ENCODE assay signal across 8 cellular contexts in genomic region chr1:17436380-17437174, GRCh38. TPM values are rescaled to one million over a fixed set of nuclear protein-coding genes. Genes with fewer than 3 reads are reported as not detected.
DNase-seq lines count a peak whose midpoint lies in the region; ATAC-seq, FAIRE-seq and TF ChIP-seq lines count a peak whose summit lies in the region.

No MANE protein-coding gene starts in this region.

- 77% methylated on average over 13 of the region's 13 CpGs for WGBS in HepG2 (ENCODE audit: low lambda C conversion rate)
- 79% methylated on average over 13 of the region's 13 CpGs for WGBS in thymus

- H3K4me1 ChIP-seq in HepG2 (ENCODE audit: insufficient read depth, low read length) (peaks cover 41% of the 10 kb centered on the region), thymus (ENCODE audit: control insufficient read depth, insufficient read depth, low read length) (peaks cover 16% of the 10 kb centered on the region)

- no peak for DNase-seq in activated T-cell treated with anti-CD3 and anti-CD28 coated beads, Interleukin-2, amount 50 U/mL, for 4 hours
- no peak for DNase-seq in activated T-cell treated with anti-CD3 and anti-CD28 coated beads for 4 hours
- peak; percentile 6 for DNase-seq in astrocyte of the spinal cord (ENCODE audit: low read depth, low spot score)
- no peak for DNase-seq in HepG2 (ENCODE audit: low spot score)
- no peak for DNase-seq in COLO829 (ENCODE audit: low spot score)
- DNase-seq in RKO (ENCODE audit: low spot score), result no peak
- DNase-seq in HuH-7 (ENCODE audit: low spot score), result no peak

- H3K9me3 ChIP-seq in HepG2 (ENCODE audit: low read length) (no peaks in the 10 kb centered on the region), thymus (ENCODE audit: control insufficient read depth) (no peaks in the 10 kb centered on the region)

- peaks cover 55% of the 10 kb centered on the region for H3K4me1 Mint-ChIP-seq in activated T-cell treated with anti-CD3 and anti-CD28 coated beads, Interleukin-2, amount 50 U/mL, for 4 hours (ENCODE audit: low read depth)

- TF ChIP-seq CTCF in astrocyte of the spinal cord (IDR thresholded peaks at IDR 0.05; ENCODE audit: low read depth, low read length) (no peak), HepG2 (CRISPR knock-in tag; IDR thresholded peaks at IDR 0.05) (no peak)

- H3K36me3 ChIP-seq in HepG2 (replicated peaks in 1 of 2; ENCODE audit: control insufficient read depth in 1 of 2, insufficient read depth in 2 of 2, low read length in 2 of 2) (peaks cover 6 to 39% of the 10 kb centered on the region in 2 experiments; a peak in 4 of 5 replicates), thymus (ENCODE audit: control insufficient read depth, insufficient read depth) (peaks cover 27% of the 10 kb centered on the region)

- TF ChIP-seq RAD21 in HepG2 (CRISPR knock-in tag; IDR thresholded peaks at IDR 0.05), result no peak

- TF ChIP-seq POLR2A in HepG2 (IDR thresholded peaks at IDR 0.05; ENCODE audit: insufficient read depth in 1 of 2, low read depth in 2 of 2, low read length in 2 of 2), result no peak

- peaks cover 42% of the 10 kb centered on the region for H3K79me2 ChIP-seq in HepG2 (ENCODE audit: insufficient read depth, low read length)

- peaks cover 10% of the 10 kb centered on the region for H3K36me3 Mint-ChIP-seq in activated T-cell treated with anti-CD3 and anti-CD28 coated beads, Interleukin-2, amount 50 U/mL, for 4 hours (ENCODE audit: insufficient read depth)

- intact Hi-C loops in HepG2 (cut with micrococcal nuclease; ENCODE audit: unreplicated experiment), result no loop called here

- POLR2A ChIA-PET in HepG2 (lab: Yijun Ruan, JAX), result no interaction called here

- in situ Hi-C loops in astrocyte of the spinal cord (cut with HindIII; ENCODE audit: low sequenced_read_pairs), result no loop called here
- in situ Hi-C loops in HepG2 (cut with HindIII; ENCODE audit: extremely low pct_ligation_motif_present, low pct_unique_long_range_greater_than_20kb), result no loop called here

- CTCF ChIA-PET in HepG2 (lab: Yijun Ruan, JAX; ENCODE audit: low intra/inter-chr PET ratio, low total read pairs), result no interaction called here

- TF ChIP-seq EP300 in HepG2 (IDR thresholded peaks at IDR 0.05; ENCODE audit: low read depth in 2 of 2, low read length in 2 of 2), result no peak
- no peak for TF ChIP-seq EP300 in HepG2 (CRISPR knock-in tag; IDR thresholded peaks at IDR 0.05; ENCODE audit: borderline replicate concordance)

- H3K4me3 ChIP-seq in astrocyte of the spinal cord (ENCODE audit: low read depth, low read length) (peak overlapping the region; percentile 91), HepG2 (replicated peaks in 1 of 3; ENCODE audit: insufficient read depth in 1 of 3, low read depth in 2 of 3, low read length in 3 of 3) (no peak overlapping the region), thymus (ENCODE audit: low read length) (peak overlapping the region; percentile 88)

- no peak overlapping the region for H2AFZ ChIP-seq in HepG2 (ENCODE audit: low read length)

- no peak overlapping the region for H3K27ac ChIP-seq in HepG2 (ENCODE audit: extremely low read length, insufficient read depth, low read length)
- H3K27ac ChIP-seq in thymus (ENCODE audit: low read depth), result peak overlapping the region; percentile 15

- ATAC-seq in activated T-cell treated with anti-CD3 and anti-CD28 coated beads, Interleukin-2, amount 50 U/mL, for 4 hours, result no peak
- no peak for ATAC-seq in HepG2

- peak overlapping the region; percentile 80 for H3K4me3 Mint-ChIP-seq in activated T-cell treated with anti-CD3 and anti-CD28 coated beads, Interleukin-2, amount 50 U/mL, for 4 hours

- H3K27me3 ChIP-seq in HepG2 (ENCODE audit: control insufficient read depth in 1 of 2, insufficient read depth in 2 of 2, low read length in 2 of 2) (peaks cover 0 to 18% of the 10 kb centered on the region in 2 experiments; a peak in 3 of 5 replicates), thymus (ENCODE audit: control insufficient read depth, insufficient read depth) (no peaks in the 10 kb centered on the region)

- no peaks in the 10 kb centered on the region for H3K27me3 Mint-ChIP-seq in activated T-cell treated with anti-CD3 and anti-CD28 coated beads, Interleukin-2, amount 50 U/mL, for 4 hours (ENCODE audit: low read depth)

- no peak for FAIRE-seq in HepG2 (lab: Jason Lieb, UNC)

- no peak overlapping the region for H3K9ac ChIP-seq in HepG2 (ENCODE audit: insufficient read depth, low read depth, low read length)

- peaks cover 33% of the 10 kb centered on the region for H4K20me1 ChIP-seq in HepG2 (ENCODE audit: insufficient read depth, low read length)

- no peaks in the 10 kb centered on the region for H3K9me3 Mint-ChIP-seq in activated T-cell treated with anti-CD3 and anti-CD28 coated beads, Interleukin-2, amount 50 U/mL, for 4 hours

- peak overlapping the region; percentile 61 for H3K4me2 ChIP-seq in HepG2 (ENCODE audit: low read depth, low read length)

- BruUV-seq in HepG2 (replicated peaks; lab: Mats Ljungman, UMichigan), result TSS peak; percentile 49

TF ChIP-seq in HepG2, 621 proteins besides CTCF, POLR2A, EP300 and RAD21:
- no peak for TF ChIP-seq ISX (CRISPR knock-in tag; conservative IDR thresholded peaks at IDR 0.05)
- TF ChIP-seq ZNF652 (CRISPR knock-in tag; IDR thresholded peaks at IDR 0.05; ENCODE audit: borderline replicate concordance, low read depth), result peak; percentile 62

RNA-seq across cellular contexts. Expression of gene RCC2, which starts 2.9 kb away (rescaled TPM):
- total RNA-seq in activated T-cell treated with anti-CD3 and anti-CD28 coated beads, Interleukin-2, amount 50 U/mL, for 4 hours, result 100 to 1,000 TPM; 114 to 130 (median 122) TPM
- total RNA-seq in HepG2 (2016; rRNA removed; fragmentation: Illumina TruSeq; extraction: Trizol), result 55.8 and 58.3 TPM in 2 replicates
- total RNA-seq in HepG2 (2016; cell fraction: cytosol; rRNA removed; fragmentation: Illumina TruSeq; extraction: Trizol; ENCODE audit: low read depth), result 4.8 TPM in 2 replicates
- total RNA-seq in HepG2 (2016; cell fraction: insoluble cytoplasmic fraction; rRNA removed; fragmentation: Illumina TruSeq; extraction: Trizol), result 47.1 and 59.6 TPM in 2 replicates
- total RNA-seq in HepG2 (2016; cell fraction: membrane; rRNA removed; fragmentation: Illumina TruSeq; extraction: Trizol), result 18.1 and 20.4 TPM in 2 replicates
- 27.9 and 29.9 TPM in 2 replicates for total RNA-seq in HepG2 (2016; cell fraction: nucleus; rRNA removed; fragmentation: Illumina TruSeq; extraction: Trizol)
- polyA plus RNA-seq in HepG2 (2011; rRNA removed), result 20.5 TPM in 2 replicates
- polyA plus RNA-seq in HepG2 (2011; cell fraction: cytosol; rRNA removed), result 18.5 and 19.0 TPM in 2 replicates
- polyA plus RNA-seq in HepG2 (2011; cell fraction: nucleus; rRNA removed), result 42.4 and 51.1 TPM in 2 replicates
- 21.1 and 23.9 TPM in 2 replicates for polyA plus RNA-seq in HepG2 (2012)
- polyA plus RNA-seq in HepG2 (2016; cell fraction: cytosol; fragmentation: Illumina TruSeq; extraction: Trizol; ENCODE audit: low read depth), result 2.8 and 3.2 TPM in 2 replicates
- 46.1 and 61.1 TPM in 2 replicates for polyA plus RNA-seq in HepG2 (2016; cell fraction: insoluble cytoplasmic fraction; fragmentation: Illumina TruSeq; extraction: Trizol; ENCODE audit: low read depth)
- 11.0 and 11.8 TPM in 2 replicates for polyA plus RNA-seq in HepG2 (2016; cell fraction: membrane; fragmentation: Illumina TruSeq; extraction: Trizol; ENCODE audit: low read depth)
- polyA plus RNA-seq in HepG2 (2016; cell fraction: nucleus; fragmentation: Illumina TruSeq; extraction: Trizol; ENCODE audit: insufficient read depth, low read depth), result 53.8 and 58.4 TPM in 2 replicates
- 87.9 and 245 TPM in 2 replicates for polyA minus RNA-seq in HepG2 (2011; rRNA and poly(A)+ RNA removed; ENCODE audit: low replicate concordance)
- 23.5 and 33.8 TPM in 2 replicates for polyA minus RNA-seq in HepG2 (2011; cell fraction: cytosol; rRNA and poly(A)+ RNA removed)
- 10.8 and 12.2 TPM in 2 replicates for polyA minus RNA-seq in HepG2 (2011; cell fraction: nucleus; rRNA and poly(A)+ RNA removed)
- 65.2 TPM for polyA plus RNA-seq in thymus

Comparison
In these comparisons a context has a peak if more than half of its experiments do, and no peak if none do; other contexts are left out.
1. H3K4me3 ChIP-seq: peak in astrocyte of the spinal cord (single experiment) and thymus (single experiment); none in HepG2 (0 of 3).